15 cellular contexts compared by ENCODE assay signal in genomic region chr1:232899839-232900238, GRCh38. TPM values are rescaled to one million over a fixed set of nuclear protein-coding genes. Genes with fewer than 3 reads are reported as not detected.
DNase-seq lines count a peak whose midpoint lies in the region; ATAC-seq, FAIRE-seq and TF ChIP-seq lines count a peak whose summit lies in the region.
"Had no signal": no experiment of that assay in that cellular context is flagged by ENCODE, and none has a peak within 500 bp of the region (broad histone marks: within the 10 kb centered on the region; RNA-seq: fewer than 3 reads in every experiment).

No MANE protein-coding gene starts in this region.

- no peaks in the 10 kb centered on the region; the same call in 1 of the 2 replicates for H3K9me3 ChIP-seq in Loucy (ENCODE audit: insufficient read depth, low read depth, low read length)
- no peaks in the 10 kb centered on the region for H3K9me3 ChIP-seq in keratinocyte (ENCODE audit: control insufficient read depth, low read depth, low read length)
- peaks cover 2% of the 10 kb centered on the region for H3K9me3 ChIP-seq in trophoblast cell (ENCODE audit: insufficient read depth, low read depth, low read length)

- H3K9me3 Mint-ChIP-seq in natural killer cell, result no peaks in the 10 kb centered on the region
- H3K9me3 Mint-ChIP-seq: CD8-positive, alpha-beta T cell had no signal

- ATAC-seq in natural killer cell, result no peak
- ATAC-seq: CD8-positive, alpha-beta T cell; HCT116 had no signal

- H3F3A ChIP-seq in Loucy (ENCODE audit: low read depth), result no peaks in the 10 kb centered on the region

- H4K20me1 ChIP-seq in Loucy (ENCODE audit: insufficient read depth, low read length, poor library complexity, severe bottlenecking) (no peaks in the 10 kb centered on the region), keratinocyte (ENCODE audit: control insufficient read depth, extremely low read depth, insufficient read depth, low read length) (no peaks in the 10 kb centered on the region)

- in situ Hi-C loops in G401 (cut with HindIII; ENCODE audit: low sequenced_read_pairs), result no loop called here

- H3K79me2 ChIP-seq in Loucy (ENCODE audit: insufficient read depth, low read length), result no peaks in the 10 kb centered on the region
- no peaks in the 10 kb centered on the region for H3K79me2 ChIP-seq in keratinocyte (ENCODE audit: control insufficient read depth, insufficient read depth, low read length)
- H3K79me2 ChIP-seq in trophoblast cell (ENCODE audit: control insufficient read depth, insufficient read depth, low read length, poor library complexity), result no peaks in the 10 kb centered on the region

- no peak overlapping the region for H2BK12ac ChIP-seq in trophoblast cell (ENCODE audit: low read length)

- H3K14ac ChIP-seq in trophoblast cell (ENCODE audit: low read length), result no peak overlapping the region

- H2AK5ac ChIP-seq in trophoblast cell (ENCODE audit: low read length), result no peak overlapping the region

- no peaks in the 10 kb centered on the region for H3K9me1 ChIP-seq in keratinocyte (ENCODE audit: control insufficient read depth, extremely low read depth, insufficient read depth, low read length)

- peak; percentile 26 for DNase-seq in COLO829 (ENCODE audit: low spot score)
- DNase-seq in keratinocyte (ENCODE audit: low read depth, low spot score), result no peak
- no peak for DNase-seq in trophoblast cell
- DNase-seq in NCI-H2107 (lab: John Stamatoyannopoulos, UW), result no peak
- DNase-seq in natural killer cell, result no peak
- DNase-seq in G401 (ENCODE audit: low spot score), result no peak
- DNase-seq: Caco-2; CD8-positive, alpha-beta T cell; GM23248 had no signal

- H3K9ac ChIP-seq in Loucy (ENCODE audit: low read depth, low read length, poor library complexity, severe bottlenecking) (no peak overlapping the region), keratinocyte (ENCODE audit: control insufficient read depth, extremely low read depth, insufficient read depth, low read length) (no peak overlapping the region), trophoblast cell (ENCODE audit: low read length) (no peak overlapping the region)
- H3K9ac ChIP-seq: GM23248 had no signal

- H3K27me3 ChIP-seq in Loucy (ENCODE audit: insufficient read depth, low read length, poor library complexity, severe bottlenecking), result no peaks in the 10 kb centered on the region
- H3K27me3 ChIP-seq in keratinocyte (ENCODE audit: control insufficient read depth, extremely low read depth, insufficient read depth, low read length), result no peaks in the 10 kb centered on the region
- H3K27me3 ChIP-seq in trophoblast cell (ENCODE audit: insufficient read depth, low read length), result no peaks in the 10 kb centered on the region

- no peaks in the 10 kb centered on the region for H3K27me3 Mint-ChIP-seq in natural killer cell (ENCODE audit: low read depth in 2 of 2)

- no peaks in the 10 kb centered on the region for H3K36me3 Mint-ChIP-seq in natural killer cell
- H3K36me3 Mint-ChIP-seq: CD14-positive monocyte; CD8-positive, alpha-beta T cell had no signal

- H3K4ac ChIP-seq in trophoblast cell (ENCODE audit: low read depth, low read length), result no peak overlapping the region

- H3K9me2 ChIP-seq in Loucy (replicated peaks; ENCODE audit: low read depth, low read length), result no peaks in the 10 kb centered on the region

- H3K4me2 ChIP-seq in Loucy (ENCODE audit: low read depth, low read length, poor library complexity, severe bottlenecking) (no peak overlapping the region), keratinocyte (ENCODE audit: control insufficient read depth, extremely low read depth, insufficient read depth, low read depth, low read length) (no peak overlapping the region), trophoblast cell (ENCODE audit: low read length) (no peak overlapping the region)

- H2AFZ ChIP-seq in Loucy (ENCODE audit: low read length) (peak overlapping the region; percentile 66), keratinocyte (ENCODE audit: control insufficient read depth, low read length) (no peak overlapping the region), trophoblast cell (ENCODE audit: insufficient read depth, low read length, poor library complexity) (no peak overlapping the region)
- H2AFZ ChIP-seq: GM23248 had no signal

- no peak overlapping the region for H2BK5ac ChIP-seq in trophoblast cell (ENCODE audit: low read depth, low read length, poor library complexity)

- intact Hi-C loops in natural killer cell (cut with micrococcal nuclease), result no loop called here

- peak; percentile 13 for FAIRE-seq in keratinocyte (lab: Jason Lieb, UNC)
- FAIRE-seq: A204.1, H54 had no signal

- H3K79me1 ChIP-seq in trophoblast cell (ENCODE audit: low read length), result no peaks in the 10 kb centered on the region

- H4K91ac ChIP-seq in trophoblast cell (ENCODE audit: low read depth, low read length), result peak overlapping the region; percentile 32

- H3K4me3 Mint-ChIP-seq in natural killer cell, result no peak overlapping the region
- H3K4me3 Mint-ChIP-seq: CD14-positive monocyte; CD8-positive, alpha-beta T cell had no signal

- no peak overlapping the region for H3K27ac Mint-ChIP-seq in natural killer cell
- H3K27ac Mint-ChIP-seq: CD14-positive monocyte; CD8-positive, alpha-beta T cell had no signal

- TF ChIP-seq CTCF in Loucy (conservative IDR thresholded peaks at IDR 0.05; ENCODE audit: low read length) (no peak), keratinocyte (optimal IDR thresholded peaks at IDR 0.05 in 1 of 3, IDR thresholded peaks at IDR 0.05 in 1 of 3, conservative IDR thresholded peaks at IDR 0.05 in 1 of 3; ENCODE audit: extremely low read depth in 1 of 3, insufficient read depth in 2 of 3, low read length in 3 of 3) (no peak), natural killer cell (IDR thresholded peaks at IDR 0.05) (no peak)

- H3K18ac ChIP-seq in trophoblast cell (ENCODE audit: low read length), result no peak overlapping the region

- H4K8ac ChIP-seq in trophoblast cell (ENCODE audit: low read depth, low read length), result no peak overlapping the region

- H3K4me3 ChIP-seq in Loucy (ENCODE audit: low read length, poor library complexity, severe bottlenecking), result no peak overlapping the region
- no peak overlapping the region for H3K4me3 ChIP-seq in keratinocyte (ENCODE audit: control insufficient read depth in 2 of 3, extremely low read depth in 1 of 3, insufficient read depth in 2 of 3, low read depth in 1 of 3, low read length in 3 of 3)
- H3K4me3 ChIP-seq in trophoblast cell (ENCODE audit: low read depth, low read length), result no peak overlapping the region
- H3K4me3 ChIP-seq: GM23248 had no signal

- H3K4me1 ChIP-seq in Loucy (ENCODE audit: insufficient read depth, low read length, poor library complexity, severe bottlenecking), result peaks cover 32% of the 10 kb centered on the region
- peaks cover 8% of the 10 kb centered on the region for H3K4me1 ChIP-seq in keratinocyte (ENCODE audit: control insufficient read depth, extremely low read depth, insufficient read depth, low read length)
- peaks cover 8 to 16% of the 10 kb centered on the region in 2 experiments for H3K4me1 ChIP-seq in trophoblast cell (ENCODE audit: control insufficient read depth in 1 of 2, insufficient read depth in 2 of 2, low read length in 2 of 2)

- H4K12ac ChIP-seq in trophoblast cell (ENCODE audit: low read depth, low read length), result no peak overlapping the region

- H3K27ac ChIP-seq in keratinocyte (ENCODE audit: control insufficient read depth, insufficient read depth, low read length), result no peak overlapping the region
- H3K27ac ChIP-seq in trophoblast cell (ENCODE audit: low read depth, low read length), result no peak overlapping the region
- H3K27ac ChIP-seq: GM23248, HL-60 had no signal

- no peaks in the 10 kb centered on the region for H3K4me1 Mint-ChIP-seq in natural killer cell

- H3K36me3 ChIP-seq in Loucy (ENCODE audit: insufficient read depth, low read length) (no peaks in the 10 kb centered on the region), keratinocyte (ENCODE audit: control insufficient read depth in 2 of 2, extremely low read depth in 1 of 2, insufficient read depth in 2 of 2, low read length in 2 of 2) (no peaks in the 10 kb centered on the region), trophoblast cell (ENCODE audit: control insufficient read depth in 1 of 2, insufficient read depth in 2 of 2, low read length in 2 of 2) (no peaks in the 10 kb centered on the region)

- dilution Hi-C loops in keratinocyte (cut with MboI; ENCODE audit: extremely low pct_ligation_motif_present, low sequenced_read_pairs), result no loop called here

- H2BK120ac ChIP-seq in trophoblast cell (ENCODE audit: insufficient read depth, low read length, poor library complexity), result peak overlapping the region; percentile 20

- no peak overlapping the region for H3K23ac ChIP-seq in trophoblast cell (ENCODE audit: low read length)

RNA-seq across cellular contexts. Expression of gene NTPCR, which starts 50.6 kb away (rescaled TPM):
- polyA plus RNA-seq in keratinocyte, result 25.2 to 40.0 TPM (median 31.5 TPM) in 3 replicates
- polyA plus RNA-seq in keratinocyte (2011; ENCODE audit: low read depth), result 18.1 TPM
- 33.7 and 42.9 TPM in 2 replicates for polyA plus RNA-seq in keratinocyte (2011; cell fraction: cytosol; rRNA removed)
- 16.6 and 17.1 TPM in 2 replicates for polyA plus RNA-seq in keratinocyte (2011; cell fraction: nucleus; rRNA removed)
- polyA plus RNA-seq in keratinocyte (2012; ENCODE audit: low replicate concordance), result 40.9 and 43.3 TPM in 2 replicates
- polyA minus RNA-seq in keratinocyte, result 3.7 to 11.9 TPM (median 9.1 TPM) in 3 replicates
- 14.0 TPM for polyA minus RNA-seq in keratinocyte (2011; cell fraction: cytosol; rRNA and poly(A)+ RNA removed)
- polyA minus RNA-seq in keratinocyte (2011; cell fraction: nucleus; rRNA and poly(A)+ RNA removed), result 4.6 and 6.2 TPM in 2 replicates
- polyA plus RNA-seq in trophoblast cell (2013), result 28.8 and 32.4 TPM in 2 replicates
- 10 to 100 TPM; 12.9 to 25.7 (median 17.4) TPM for total RNA-seq in natural killer cell
- total RNA-seq in G401 (2014; rRNA removed; shearing (Covaris generic)), result 46.2 and 50.5 TPM in 2 replicates
